Comparison of ENCODE assay signal across 13 cellular contexts in the genomic region with DNA sequence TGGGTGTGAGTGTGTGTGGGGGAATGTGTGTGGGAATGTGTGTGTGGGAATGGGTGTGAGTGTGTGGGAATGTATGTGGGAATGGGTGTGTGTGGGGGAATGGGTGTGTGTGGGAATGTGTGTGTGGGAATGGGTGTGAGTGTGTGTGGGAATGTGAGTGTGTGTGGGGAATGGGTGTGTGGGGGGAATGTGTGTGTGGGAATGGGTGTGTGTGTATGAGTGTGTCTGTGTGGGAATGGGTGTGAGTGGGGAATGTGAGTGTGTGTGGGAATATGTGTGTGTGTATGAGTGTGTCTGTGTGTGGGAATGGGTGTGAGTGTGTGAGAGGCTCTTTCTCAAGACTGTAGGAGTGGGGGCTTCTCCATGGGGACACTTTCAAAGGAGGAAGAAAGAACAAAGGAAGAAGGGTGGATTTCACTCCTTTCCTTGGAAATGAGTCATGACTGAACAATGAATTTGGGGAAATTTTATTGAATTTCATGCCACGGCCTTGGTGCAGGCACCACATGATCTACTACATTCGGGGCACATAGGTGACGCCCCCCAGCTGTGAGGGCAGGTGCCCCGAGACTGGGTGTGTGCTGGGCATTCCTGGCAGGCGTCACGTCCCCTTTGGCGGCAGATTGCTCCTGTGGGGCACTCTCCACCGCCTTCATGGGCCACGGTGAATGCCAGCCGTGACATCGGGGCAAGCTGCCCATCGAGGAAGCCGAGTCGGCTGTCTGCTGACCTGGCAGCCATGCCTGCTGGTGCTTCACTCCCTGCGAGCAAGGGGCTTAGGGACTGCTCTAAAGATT.
DNase-seq lines count a peak whose midpoint lies in the region; ATAC-seq and TF ChIP-seq lines count a peak whose summit lies in the region.
"Had no signal": no experiment of that assay in that cellular context is flagged by ENCODE, and none has a peak within 500 bp of the region (broad histone marks: within the 10 kb centered on the region; RNA-seq: fewer than 3 reads in every experiment).

No MANE protein-coding gene starts in this region.

- no peak overlapping the region for H3K4me3 ChIP-seq in BLaER1

- intact Hi-C loops in sciatic nerve (cut with DNase I) = no loop called here

- ATAC-seq in omental fat pad (ENCODE audit: low FRiP score) = no peak
- ATAC-seq in HG03039 (IDR thresholded peaks at IDR 0.05; ENCODE audit: unreplicated experiment) = no peak
- no peak for ATAC-seq in sciatic nerve
- no peak for ATAC-seq in GM19455 (IDR thresholded peaks at IDR 0.05; ENCODE audit: unreplicated experiment)
- ATAC-seq: activated CD8-positive, alpha-beta T cell treated with anti-CD3 and anti-CD28 coated beads for 36 hours had no signal

- H3K27ac ChIP-seq in BLaER1 = peak overlapping the region; percentile 53

- no peaks in the 10 kb centered on the region for H3K27me3 ChIP-seq in BLaER1

- no peaks in the 10 kb centered on the region for H3K36me3 ChIP-seq in BLaER1

- DNase-seq in HT1080 (ENCODE audit: low read depth) (peak; percentile 73), cerebellar cortex (ENCODE audit: low spot score) (peak; percentile 29), omental fat pad (ENCODE audit: low spot score) (peak; percentile 19), sciatic nerve (ENCODE audit: low spot score) (no peak)
- DNase-seq in activated CD8-positive, alpha-beta memory T cell treated with anti-CD3 and anti-CD28 coated beads, Interleukin-2, amount 50 U/mL, for 4 hours = no peak
- DNase-seq: cerebellar nuclear complex, DND-41, NCI-H1105, SHP77 had no signal

- TF ChIP-seq CTCF in omental fat pad (IDR thresholded peaks at IDR 0.05) = no peak

- no peak overlapping the region for H3K9ac ChIP-seq in BLaER1

- H3K9me3 ChIP-seq in BLaER1 = no peaks in the 10 kb centered on the region

- peaks cover 42% of the 10 kb centered on the region for H3K4me1 ChIP-seq in BLaER1

- H4K20me1 ChIP-seq in BLaER1 = no peaks in the 10 kb centered on the region

- H3K4me2 ChIP-seq in BLaER1 = peak overlapping the region; percentile 14; the same call in 1 of the 2 replicates

Comparison
In these comparisons a context has a peak if more than half of its experiments do, and no peak if none do; other contexts are left out.
1. DNase-seq: peak in HT1080 (single experiment), cerebellar cortex (single experiment) and omental fat pad (single experiment); none in sciatic nerve (single experiment) and activated CD8-positive, alpha-beta memory T cell treated with anti-CD3 and anti-CD28 coated beads, Interleukin-2, amount 50 U/mL, for 4 hours (single experiment).